24 cellular contexts compared by ENCODE assay signal in genomic region chr11:24064309-24064903, GRCh38.
DNase-seq lines count a peak whose midpoint lies in the region; ATAC-seq and TF ChIP-seq lines count a peak whose summit lies in the region.
"Had no signal": no experiment of that assay in that cellular context is flagged by ENCODE, and none has a peak within 500 bp of the region (broad histone marks: within the 10 kb centered on the region; RNA-seq: fewer than 3 reads in every experiment).

No MANE protein-coding gene starts in this region.

- no peak for TF ChIP-seq RAD21 in neural cell (conservative IDR thresholded peaks at IDR 0.05)

- no peak overlapping the region for H2AFZ ChIP-seq in neural cell (ENCODE audit: low read depth, low read length)

- TF ChIP-seq CTCF in neural cell (IDR thresholded peaks at IDR 0.05; ENCODE audit: poor library complexity, severe bottlenecking): no peak

- H3K4me3 ChIP-seq in neural cell (ENCODE audit: low read length): peak overlapping the region; percentile 40
- H3K4me3 ChIP-seq: GM12878, SJSA1, transverse colon had no signal

- peak overlapping the region; percentile 41 for H3K27ac ChIP-seq in neural cell (ENCODE audit: low read length)
- H3K27ac ChIP-seq: RWPE1, SJSA1, transverse colon had no signal

- H3K27me3 ChIP-seq in neural cell (ENCODE audit: insufficient read depth, low read depth, low read length): no peaks in the 10 kb centered on the region
- H3K27me3 ChIP-seq: BE2C, SJSA1, transverse colon had no signal

- H3F3A ChIP-seq in neural cell (ENCODE audit: insufficient read depth, low read length, poor library complexity, severe bottlenecking): peaks cover 5% of the 10 kb centered on the region

- no peaks in the 10 kb centered on the region for H3K9me3 ChIP-seq in neural cell (ENCODE audit: low read length)
- H3K9me3 ChIP-seq: BE2C, SJSA1, transverse colon had no signal

- no peak overlapping the region for H3K9ac ChIP-seq in neural cell (ENCODE audit: low read length)

- H4K20me1 ChIP-seq in neural cell (ENCODE audit: insufficient read depth): no peaks in the 10 kb centered on the region

- H3K4me2 ChIP-seq in neural cell (ENCODE audit: low read length): peak overlapping the region; percentile 13

- no peaks in the 10 kb centered on the region for H3K36me3 ChIP-seq in neural cell (ENCODE audit: insufficient read depth, low read length)
- H3K36me3 ChIP-seq: BE2C, SJSA1, transverse colon had no signal

- peak; percentile 59 for DNase-seq in COLO829 (ENCODE audit: low spot score)
- DNase-seq in NCI-H2227 (lab: John Stamatoyannopoulos, UW; ENCODE audit: unreplicated experiment): peak; percentile 53
- DNase-seq in ecto neural progenitor cell (ENCODE audit: low spot score): peak; percentile 43
- DNase-seq in NCI-H345 (lab: John Stamatoyannopoulos, UW): no peak
- DNase-seq in NCI-H2029 (lab: John Stamatoyannopoulos, UW): no peak
- DNase-seq: activated B cell treated with CpG ODN at 0.5 μM for 24 hours; activated gamma-delta T cell treated with Interleukin-2 at 50 U/mL for 16 hours; activated T-cell treated with anti-CD3 and anti-CD28 coated beads, Interleukin-2, amount 50 U/mL, for 4 hours; BE2C; CD8-positive, alpha-beta T cell; hippocampal formation; left ventricle myocardium superior; NCI-H1436 treated with DMSO at 0.1 percent for 48 hours; OCI-M1; stimulated activated CD4-positive, alpha-beta T cell treated with anti-CD3 and anti-CD28 coated beads, Interleukin-4, amount 100 ng/mL, for 24 hours; T-cell; transverse colon had no signal

- no peaks in the 10 kb centered on the region for H3K79me2 ChIP-seq in neural cell (replicated peaks; ENCODE audit: insufficient read depth, low read length)

- ATAC-seq in GM18861 (IDR thresholded peaks at IDR 0.05; ENCODE audit: unreplicated experiment) (no peak), GM21529 (IDR thresholded peaks at IDR 0.05; ENCODE audit: unreplicated experiment) (no peak)
- ATAC-seq: activated T-cell treated with anti-CD3 and anti-CD28 coated beads, Interleukin-2, amount 50 U/mL, for 4 hours; CD8-positive, alpha-beta T cell; GM12878; HCT116; left ventricle myocardium superior; T-cell had no signal

- TF ChIP-seq EP300 in neural cell (conservative IDR thresholded peaks at IDR 0.05; ENCODE audit: poor library complexity, severe bottlenecking): peak; percentile 83

- H3K9me2 ChIP-seq in neural cell (ENCODE audit: insufficient read depth, low read length): no peaks in the 10 kb centered on the region

TF ChIP-seq in neural cell, 6 proteins besides CTCF, POLR2A, EP300 and RAD21:
- TF ChIP-seq SMC3 (conservative IDR thresholded peaks at IDR 0.05; ENCODE audit: poor library complexity) (peak; percentile 38), POLR2AphosphoS5 (IDR thresholded peaks at IDR 0.05) (peak; percentile 59), TAF1 (IDR thresholded peaks at IDR 0.05; ENCODE audit: low read depth) (no peak), REST (IDR thresholded peaks at IDR 0.05; ENCODE audit: borderline replicate concordance) (peak; percentile 90)
TF ChIP-seq in neural cell: peak in this region for 3.

Comparison
In these comparisons a context has a peak if more than half of its experiments do, and no peak if none do; other contexts are left out.
1. DNase-seq: peak in COLO829 (single experiment), NCI-H2227 (single experiment) and ecto neural progenitor cell (single experiment); none in NCI-H345 (single experiment) and NCI-H2029 (single experiment).